Comparison of ENCODE assay signal across 2 cellular contexts in genomic region chr13:30493670-30494381, GRCh38.
TF ChIP-seq lines count a peak whose summit lies in the region.

No MANE protein-coding gene starts in this region.

TF ChIP-seq in liver, 16 proteins besides CTCF, POLR2A, EP300 and RAD21:
- TF ChIP-seq FOXA2 (IDR thresholded peaks at IDR 0.05) = no peak
- peak; percentile 69 for TF ChIP-seq SP1 (IDR thresholded peaks at IDR 0.05)
- no peak for TF ChIP-seq HNF4G (IDR thresholded peaks at IDR 0.05)
- no peak for TF ChIP-seq FOXA1 (IDR thresholded peaks at IDR 0.05)
- peak; percentile 43 for TF ChIP-seq YY1 (IDR thresholded peaks at IDR 0.05)
- no peak for TF ChIP-seq EGR1 (IDR thresholded peaks at IDR 0.05; ENCODE audit: low read depth in 2 of 2)
- peak; percentile 45 to 68 for TF ChIP-seq RXRA (IDR thresholded peaks at IDR 0.05)
- no peak for TF ChIP-seq TAF1 (conservative IDR thresholded peaks at IDR 0.05)
- TF ChIP-seq, protein P1, sequence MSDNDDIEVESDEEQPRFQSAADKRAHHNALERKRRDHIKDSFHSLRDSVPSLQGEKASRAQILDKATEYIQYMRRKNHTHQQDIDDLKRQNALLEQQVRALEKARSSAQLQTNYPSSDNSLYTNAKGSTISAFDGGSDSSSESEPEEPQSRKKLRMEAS (IDR thresholded peaks at IDR 0.05) = no peak
- TF ChIP-seq JUND (IDR thresholded peaks at IDR 0.05) = peak in 1 of 2 donors; percentile 22
- TF ChIP-seq, protein P2, sequence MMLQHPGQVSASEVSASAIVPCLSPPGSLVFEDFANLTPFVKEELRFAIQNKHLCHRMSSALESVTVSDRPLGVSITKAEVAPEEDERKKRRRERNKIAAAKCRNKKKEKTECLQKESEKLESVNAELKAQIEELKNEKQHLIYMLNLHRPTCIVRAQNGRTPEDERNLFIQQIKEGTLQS (IDR thresholded peaks at IDR 0.05) = no peak
- no peak for TF ChIP-seq NR2F2 (IDR thresholded peaks at IDR 0.05)
- peak in 1 of 2 donors; percentile 49 for TF ChIP-seq HNF4A (conservative IDR thresholded peaks at IDR 0.05)
- TF ChIP-seq ZBTB33 (IDR thresholded peaks at IDR 0.05) = no peak
- TF ChIP-seq, protein P3, sequence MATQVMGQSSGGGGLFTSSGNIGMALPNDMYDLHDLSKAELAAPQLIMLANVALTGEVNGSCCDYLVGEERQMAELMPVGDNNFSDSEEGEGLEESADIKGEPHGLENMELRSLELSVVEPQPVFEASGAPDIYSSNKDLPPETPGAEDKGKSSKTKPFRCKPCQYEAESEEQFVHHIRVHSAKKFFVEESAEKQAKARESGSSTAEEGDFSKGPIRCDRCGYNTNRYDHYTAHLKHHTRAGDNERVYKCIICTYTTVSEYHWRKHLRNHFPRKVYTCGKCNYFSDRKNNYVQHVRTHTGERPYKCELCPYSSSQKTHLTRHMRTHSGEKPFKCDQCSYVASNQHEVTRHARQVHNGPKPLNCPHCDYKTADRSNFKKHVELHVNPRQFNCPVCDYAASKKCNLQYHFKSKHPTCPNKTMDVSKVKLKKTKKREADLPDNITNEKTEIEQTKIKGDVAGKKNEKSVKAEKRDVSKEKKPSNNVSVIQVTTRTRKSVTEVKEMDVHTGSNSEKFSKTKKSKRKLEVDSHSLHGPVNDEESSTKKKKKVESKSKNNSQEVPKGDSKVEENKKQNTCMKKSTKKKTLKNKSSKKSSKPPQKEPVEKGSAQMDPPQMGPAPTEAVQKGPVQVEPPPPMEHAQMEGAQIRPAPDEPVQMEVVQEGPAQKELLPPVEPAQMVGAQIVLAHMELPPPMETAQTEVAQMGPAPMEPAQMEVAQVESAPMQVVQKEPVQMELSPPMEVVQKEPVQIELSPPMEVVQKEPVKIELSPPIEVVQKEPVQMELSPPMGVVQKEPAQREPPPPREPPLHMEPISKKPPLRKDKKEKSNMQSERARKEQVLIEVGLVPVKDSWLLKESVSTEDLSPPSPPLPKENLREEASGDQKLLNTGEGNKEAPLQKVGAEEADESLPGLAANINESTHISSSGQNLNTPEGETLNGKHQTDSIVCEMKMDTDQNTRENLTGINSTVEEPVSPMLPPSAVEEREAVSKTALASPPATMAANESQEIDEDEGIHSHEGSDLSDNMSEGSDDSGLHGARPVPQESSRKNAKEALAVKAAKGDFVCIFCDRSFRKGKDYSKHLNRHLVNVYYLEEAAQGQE (IDR thresholded peaks at IDR 0.05) = no peak
- TF ChIP-seq GABPA (IDR thresholded peaks at IDR 0.05 in 1 of 2, conservative IDR thresholded peaks at IDR 0.05 in 1 of 2) = no peak

TF ChIP-seq in HepG2, 621 proteins besides CTCF, POLR2A, EP300 and RAD21:
- TF ChIP-seq, protein P4, sequence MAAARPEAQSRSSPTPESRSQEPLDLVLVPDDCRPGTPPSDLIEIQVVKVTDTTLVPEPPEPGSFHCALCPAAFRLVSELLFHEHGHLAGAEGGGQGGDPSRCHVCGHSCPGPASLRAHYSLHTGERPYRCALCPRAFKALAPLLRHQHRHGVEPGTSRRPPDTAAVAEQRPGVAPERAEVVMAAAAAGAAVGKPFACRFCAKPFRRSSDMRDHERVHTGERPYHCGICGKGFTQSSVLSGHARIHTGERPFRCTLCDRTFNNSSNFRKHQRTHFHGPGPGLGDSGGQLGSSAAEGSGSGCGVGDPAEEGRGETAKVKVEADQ (CRISPR knock-in tag; IDR thresholded peaks at IDR 0.05; ENCODE audit: borderline replicate concordance) = no peak
- TF ChIP-seq ZFP37 (CRISPR knock-in tag; IDR thresholded peaks at IDR 0.05; ENCODE audit: borderline replicate concordance) (no peak), BRF2 (CRISPR knock-in tag; IDR thresholded peaks at IDR 0.05) (no peak), ZHX2 (IDR thresholded peaks at IDR 0.05; ENCODE audit: low read depth) (no peak), ZHX2 (CRISPR knock-in tag; IDR thresholded peaks at IDR 0.05; ENCODE audit: borderline replicate concordance) (no peak), CENPT (CRISPR knock-in tag; IDR thresholded peaks at IDR 0.05; ENCODE audit: low read depth) (no peak), ERF (CRISPR knock-in tag; IDR thresholded peaks at IDR 0.05) (no peak), PAF1 (CRISPR knock-in tag; IDR thresholded peaks at IDR 0.05) (no peak), ZBTB40 (IDR thresholded peaks at IDR 0.05) (no peak), ZBTB40 (CRISPR knock-in tag; IDR thresholded peaks at IDR 0.05) (no peak), RARA (CRISPR knock-in tag; IDR thresholded peaks at IDR 0.05) (no peak), LBX2 (CRISPR knock-in tag; IDR thresholded peaks at IDR 0.05; ENCODE audit: borderline replicate concordance) (no peak), MTF2 (CRISPR knock-in tag; IDR thresholded peaks at IDR 0.05; ENCODE audit: borderline replicate concordance) (no peak)
